ENCODE assay signal across 16 cellular contexts in the genomic region with DNA sequence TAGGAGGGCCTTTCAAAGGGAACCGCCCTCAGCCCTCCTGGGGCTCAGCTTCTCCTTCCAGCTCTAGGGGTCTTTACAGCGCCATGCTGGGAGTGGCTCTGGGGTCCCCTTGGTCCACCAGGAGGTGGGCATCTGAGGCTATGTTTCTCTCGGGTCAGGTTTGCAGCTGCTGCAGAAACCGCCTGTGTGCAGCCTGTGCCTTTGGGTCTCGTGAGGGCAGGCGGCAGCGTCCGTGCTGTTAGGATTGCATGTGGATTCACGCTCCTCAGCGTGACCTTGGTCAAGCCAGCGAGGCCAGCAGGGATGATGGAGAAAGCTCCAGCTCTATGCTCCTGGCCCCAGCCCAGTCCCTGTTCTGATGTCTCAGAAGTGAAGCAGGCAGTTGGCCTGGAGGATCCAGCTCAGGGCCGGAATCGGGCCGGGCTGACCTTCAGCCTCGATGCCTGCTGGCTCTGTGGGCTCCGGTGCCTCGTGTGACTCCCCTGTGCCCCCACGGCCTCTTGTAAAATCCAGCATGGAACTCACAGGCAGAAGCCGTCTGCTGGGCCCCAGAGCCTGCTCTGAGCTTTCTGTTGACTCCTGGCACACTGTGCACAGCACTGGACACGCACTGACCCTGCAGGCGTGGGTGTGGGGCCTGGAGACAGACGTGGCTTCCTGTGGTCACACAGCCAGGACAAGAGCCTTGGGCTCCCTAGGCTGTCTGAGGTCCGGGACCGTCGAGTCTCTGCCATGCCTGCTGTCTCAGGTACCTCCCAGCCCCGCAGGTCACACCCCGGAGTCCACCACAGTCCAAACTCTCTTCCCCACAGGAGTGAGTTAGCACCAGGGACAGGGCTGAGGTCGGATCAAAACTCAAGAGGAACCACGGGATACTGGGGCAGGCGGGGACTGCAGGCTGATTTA. TPM values are rescaled to one million over a fixed set of nuclear protein-coding genes. Genes with fewer than 3 reads are reported as not detected.
DNase-seq lines count a peak whose midpoint lies in the region; ATAC-seq and TF ChIP-seq lines count a peak whose summit lies in the region.
"Had no signal": no experiment of that assay in that cellular context is flagged by ENCODE, and none has a peak within 500 bp of the region (broad histone marks: within the 10 kb centered on the region; RNA-seq: fewer than 3 reads in every experiment).

No MANE protein-coding gene starts in this region.

- no peaks in the 10 kb centered on the region for H3K9me3 ChIP-seq in MM.1S (replicated peaks; ENCODE audit: insufficient read depth, low read length)
- no peaks in the 10 kb centered on the region for H3K9me3 ChIP-seq in gastroesophageal sphincter
- no peaks in the 10 kb centered on the region for H3K9me3 ChIP-seq in neuron (ENCODE audit: low read length)
- H3K9me3 ChIP-seq: vagina had no signal

- no peaks in the 10 kb centered on the region for H3K9me3 Mint-ChIP-seq in GM23338
- H3K9me3 Mint-ChIP-seq: activated CD4-positive, alpha-beta T cell treated with anti-CD3 and anti-CD28 coated beads, Interleukin-2, amount 10 ng/mL, durations not matched to agents 7 days and 5 days; activated naive CD4-positive, alpha-beta T cell treated with anti-CD3 and anti-CD28 coated beads, Interleukin-2, amount 50 U/mL, for 24 hours had no signal

- 0 out of 2 replicates have a peak, but pooled peaks cover 3% of the 10 kb centered on the region for H3F3A ChIP-seq in GM23338 (replicated peaks; ENCODE audit: low read depth)
- no peaks in the 10 kb centered on the region for H3F3A ChIP-seq in MM.1S (ENCODE audit: insufficient read depth, low read length)

- 64% methylated on average over 5 of the region's 30 CpGs; no CpG with 5 or more reads in 1 of the 2 donors for WGBS in gastroesophageal sphincter (ENCODE audit: low coverage in 1 of 2), 2 donors

- TF ChIP-seq EP300 in gastroesophageal sphincter (IDR thresholded peaks at IDR 0.05): no peak

- TF ChIP-seq CTCF in GM23338 (conservative IDR thresholded peaks at IDR 0.05; ENCODE audit: low read depth in 2 of 2) (no peak), MM.1S (IDR thresholded peaks at IDR 0.05; ENCODE audit: low read length) (no peak), gastroesophageal sphincter (IDR thresholded peaks at IDR 0.05) (no peak)

- H3K4me1 Mint-ChIP-seq in GM23338: peaks cover 7% of the 10 kb centered on the region; the same call in 2 of the 3 replicates
- H3K4me1 Mint-ChIP-seq: activated naive CD4-positive, alpha-beta T cell treated with anti-CD3 and anti-CD28 coated beads, Interleukin-2, amount 50 U/mL, for 24 hours had no signal

- H3K27ac ChIP-seq in GM23338 (ENCODE audit: low read depth) (no peak overlapping the region), MM.1S (ENCODE audit: low read length) (no peak overlapping the region), gastroesophageal sphincter (no peak overlapping the region)
- H3K27ac ChIP-seq: vagina had no signal

- H2AFZ ChIP-seq in GM23338: 0 out of 2 replicates have a peak overlapping the region, but pooled peaks have one; percentile 10
- no peak overlapping the region for H2AFZ ChIP-seq in MM.1S (ENCODE audit: low read length)
- peak overlapping the region; percentile 41 for H2AFZ ChIP-seq in neuron (ENCODE audit: low read depth, low read length)

- TF ChIP-seq POLR2A in gastroesophageal sphincter (IDR thresholded peaks at IDR 0.05): no peak
- TF ChIP-seq POLR2A in erythroblast (IDR thresholded peaks at IDR 0.05; ENCODE audit: low read length): no peak

- no peaks in the 10 kb centered on the region for H3K27me3 ChIP-seq in GM23338 (ENCODE audit: insufficient read depth)
- peaks cover 41% of the 10 kb centered on the region for H3K27me3 ChIP-seq in MM.1S (replicated peaks; ENCODE audit: insufficient read depth, low read length)
- H3K27me3 ChIP-seq in gastroesophageal sphincter: peaks cover 33% of the 10 kb centered on the region
- no peaks in the 10 kb centered on the region for H3K27me3 ChIP-seq in neuron (ENCODE audit: insufficient read depth, low read length)
- H3K27me3 ChIP-seq: vagina had no signal

- no peak overlapping the region for H3K4me3 Mint-ChIP-seq in GM23338
- H3K4me3 Mint-ChIP-seq: activated CD4-positive, alpha-beta T cell treated with anti-CD3 and anti-CD28 coated beads, Interleukin-2, amount 10 ng/mL, durations not matched to agents 7 days and 5 days; activated naive CD4-positive, alpha-beta T cell treated with anti-CD3 and anti-CD28 coated beads, Interleukin-2, amount 50 U/mL, for 24 hours had no signal

- DNase-seq in GM23338 (ENCODE audit: low spot score) (no peak), MM.1S (no peak), NCI-H1048 (lab: John Stamatoyannopoulos, UW) (no peak), cerebellum (ENCODE audit: low spot score) (no peak), erythroblast (lab: John Stamatoyannopoulos, UW) (no peak)
- DNase-seq: activated CD4-positive, alpha-beta T cell treated with anti-CD3 and anti-CD28 coated beads, Interleukin-2, amount 10 ng/mL, durations not matched to agents 7 days and 5 days; foreskin fibroblast; HCEC 1CT; left colon; NCI-H1436; NCI-H774; occipital lobe had no signal

- ATAC-seq in GM23338 (no peak), gastroesophageal sphincter (peak; percentile 16)

- H3K79me2 ChIP-seq in GM23338 (replicated peaks; ENCODE audit: insufficient read depth) (no peaks in the 10 kb centered on the region), MM.1S (ENCODE audit: low read length) (no peaks in the 10 kb centered on the region)

- H3K36me3 Mint-ChIP-seq in GM23338 (ENCODE audit: low read depth): no peaks in the 10 kb centered on the region
- H3K36me3 Mint-ChIP-seq: activated naive CD4-positive, alpha-beta T cell treated with anti-CD3 and anti-CD28 coated beads, Interleukin-2, amount 50 U/mL, for 24 hours had no signal

- H3K4me1 ChIP-seq in GM23338 (ENCODE audit: insufficient read depth) (no peaks in the 10 kb centered on the region), MM.1S (ENCODE audit: low read length) (peaks cover 7% of the 10 kb centered on the region; the same call in 1 of the 2 replicates), gastroesophageal sphincter (peaks cover 0 to 22% (median 13%) of the 10 kb centered on the region in 3 donors), neuron (ENCODE audit: insufficient read depth, low read length) (peaks cover 21% of the 10 kb centered on the region)

- H4K20me1 ChIP-seq in GM23338 (replicated peaks; ENCODE audit: insufficient read depth) (no peaks in the 10 kb centered on the region), MM.1S (ENCODE audit: insufficient read depth, low read length) (no peaks in the 10 kb centered on the region)

- peaks cover 16% of the 10 kb centered on the region for H3K27me3 Mint-ChIP-seq in GM23338 (ENCODE audit: insufficient read depth, low read depth, poor library complexity)

- H3K9ac ChIP-seq in MM.1S (ENCODE audit: low read length): no peak overlapping the region

- no peak overlapping the region for H3K4me3 ChIP-seq in GM23338
- H3K4me3 ChIP-seq in MM.1S (ENCODE audit: low read length): no peak overlapping the region
- no peak overlapping the region for H3K4me3 ChIP-seq in gastroesophageal sphincter
- H3K4me3 ChIP-seq in neuron (ENCODE audit: low read length): peak overlapping the region; percentile 26
- H3K4me3 ChIP-seq: vagina had no signal

- H3K36me3 ChIP-seq in GM23338 (ENCODE audit: insufficient read depth) (no peaks in the 10 kb centered on the region), MM.1S (replicated peaks; ENCODE audit: insufficient read depth, low read length) (no peaks in the 10 kb centered on the region), gastroesophageal sphincter (no peaks in the 10 kb centered on the region), neuron (ENCODE audit: insufficient read depth, low read length) (no peaks in the 10 kb centered on the region)
- H3K36me3 ChIP-seq: vagina had no signal

- H3K9me2 ChIP-seq in GM23338 (ENCODE audit: insufficient read depth) (no peaks in the 10 kb centered on the region), MM.1S (replicated peaks; ENCODE audit: insufficient read depth, low read length) (no peaks in the 10 kb centered on the region)

- H3K4me2 ChIP-seq in GM23338 (no peak overlapping the region), MM.1S (ENCODE audit: low read depth, low read length) (peak overlapping the region; percentile 3; the same call in 1 of the 2 replicates)

- H3K27ac Mint-ChIP-seq in GM23338: no peak overlapping the region
- H3K27ac Mint-ChIP-seq: activated CD4-positive, alpha-beta T cell treated with anti-CD3 and anti-CD28 coated beads, Interleukin-2, amount 10 ng/mL, durations not matched to agents 7 days and 5 days; activated naive CD4-positive, alpha-beta T cell treated with anti-CD3 and anti-CD28 coated beads, Interleukin-2, amount 50 U/mL, for 24 hours had no signal

TF ChIP-seq in GM23338, 12 proteins besides CTCF, POLR2A, EP300 and RAD21 (continues in another document):
- no peak for TF ChIP-seq ZNF331 (CRISPR knock-in tag; IDR thresholded peaks at IDR 0.05; ENCODE audit: low read depth)
- TF ChIP-seq JUNB (IDR thresholded peaks at IDR 0.05; ENCODE audit: unreplicated experiment): no peak
- no peak for TF ChIP-seq POLR2AphosphoS5 (IDR thresholded peaks at IDR 0.05; ENCODE audit: low read depth)

RNA-seq across cellular contexts. Expression of gene TRIP13, which starts 54.3 kb away (rescaled TPM):
- total RNA-seq in GM23338 (2014; rRNA removed; shearing (Covaris generic)): 44.4 and 44.8 TPM in 2 replicates
- polyA plus RNA-seq in GM23338 (2016; fragmentation: Nextera tagmentation; extraction: Ambion mirVana): 42.2 and 42.5 TPM in 2 replicates
- total RNA-seq in gastroesophageal sphincter: 1 to 10 TPM in 2 of 4 donors, under 1 TPM in 2; 0.13 to 3.6 (median 0.73) TPM
- 7.0 TPM for total RNA-seq in cerebellum

RNA-seq across cellular contexts. Expression of gene BRD9, which starts 54.4 kb away (rescaled TPM):
- total RNA-seq in GM23338 (2014; rRNA removed; shearing (Covaris generic)): 41.6 and 54.7 TPM in 2 replicates
- 29.8 and 32.9 TPM in 2 replicates for polyA plus RNA-seq in GM23338 (2016; fragmentation: Nextera tagmentation; extraction: Ambion mirVana)
- total RNA-seq in gastroesophageal sphincter (10 to 100 TPM; 22.3 to 38.5 (median 28.4) TPM), cerebellum (44.2 TPM)
